1 cellular context compared by ENCODE assay signal in the genomic region with DNA sequence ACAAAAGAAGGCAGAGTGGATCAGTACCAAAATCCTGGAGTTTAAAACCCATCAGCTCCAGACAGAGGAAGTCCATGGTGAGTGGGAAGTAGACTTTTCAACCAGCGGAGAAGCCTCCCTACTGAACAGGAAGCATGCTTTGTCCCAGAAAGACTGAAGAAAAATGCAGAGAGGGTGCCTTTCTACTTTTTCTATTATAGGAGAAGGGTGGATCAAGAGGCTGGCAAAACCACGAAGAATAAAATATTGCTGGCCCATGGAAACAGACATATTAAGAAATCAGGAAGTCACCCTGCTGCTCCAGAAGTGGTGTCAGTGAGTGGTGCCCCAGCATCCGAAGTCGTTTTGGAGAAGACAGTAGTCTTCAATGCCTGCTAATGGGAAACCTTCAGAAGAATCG.
TF ChIP-seq lines count a peak whose summit lies in the region.

No MANE protein-coding gene starts in this region.

TF ChIP-seq in IMR-90, 13 proteins besides CTCF, POLR2A, EP300 and RAD21 (continued from another document):
- TF ChIP-seq MAFK (IDR thresholded peaks at IDR 0.05; ENCODE audit: low read depth, low read length) (no peak), BHLHE40 (IDR thresholded peaks at IDR 0.05; ENCODE audit: low read depth, low read length) (no peak), NFE2L2 (IDR thresholded peaks at IDR 0.05; ENCODE audit: low read depth, low read length) (no peak)
TF ChIP-seq in IMR-90: peak in this region for 0.
